Comparison of ENCODE assay signal across 1 cellular context in the genomic region with DNA sequence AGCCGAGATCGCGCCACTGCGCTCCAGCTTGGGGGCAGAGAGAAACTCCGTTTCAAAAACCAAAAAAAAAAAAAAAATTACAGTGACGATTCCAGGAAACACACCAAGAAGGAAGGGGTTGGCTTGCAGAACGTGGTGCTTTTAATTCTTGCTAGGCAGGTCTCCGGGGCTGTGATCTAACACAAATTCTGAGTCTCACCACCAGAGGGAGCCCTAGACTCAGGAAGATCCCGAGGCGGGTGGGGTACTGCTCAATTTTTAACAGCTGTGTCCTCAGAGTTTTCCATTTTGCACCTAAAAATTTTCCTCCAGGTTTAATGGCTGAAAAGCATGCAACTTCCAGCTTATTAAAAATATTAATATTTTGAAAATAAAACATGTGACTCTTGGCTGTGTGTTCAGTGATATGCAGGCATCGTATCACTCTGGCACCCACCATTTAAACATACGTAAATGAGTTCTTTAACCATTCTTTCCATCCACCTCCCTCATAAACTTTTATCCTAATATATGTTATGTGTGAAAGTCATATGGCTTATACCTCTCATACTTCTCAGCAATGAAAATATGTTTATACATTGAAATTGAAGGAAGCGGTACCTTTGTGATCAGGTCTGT.
A peak's percentile ranks its signal among the peaks of the same experiment; 100 is the strongest.
TF ChIP-seq lines count a peak whose summit lies in the region.

No MANE protein-coding gene starts in this region.

TF ChIP-seq in K562, 482 proteins besides CTCF, POLR2A, EP300 and RAD21 (continued from another document):
- TF ChIP-seq, protein P1, sequence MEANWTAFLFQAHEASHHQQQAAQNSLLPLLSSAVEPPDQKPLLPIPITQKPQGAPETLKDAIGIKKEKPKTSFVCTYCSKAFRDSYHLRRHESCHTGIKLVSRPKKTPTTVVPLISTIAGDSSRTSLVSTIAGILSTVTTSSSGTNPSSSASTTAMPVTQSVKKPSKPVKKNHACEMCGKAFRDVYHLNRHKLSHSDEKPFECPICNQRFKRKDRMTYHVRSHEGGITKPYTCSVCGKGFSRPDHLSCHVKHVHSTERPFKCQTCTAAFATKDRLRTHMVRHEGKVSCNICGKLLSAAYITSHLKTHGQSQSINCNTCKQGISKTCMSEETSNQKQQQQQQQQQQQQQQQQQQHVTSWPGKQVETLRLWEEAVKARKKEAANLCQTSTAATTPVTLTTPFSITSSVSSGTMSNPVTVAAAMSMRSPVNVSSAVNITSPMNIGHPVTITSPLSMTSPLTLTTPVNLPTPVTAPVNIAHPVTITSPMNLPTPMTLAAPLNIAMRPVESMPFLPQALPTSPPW (CRISPR knock-in tag; IDR thresholded peaks at IDR 0.05), result peak; percentile 48
- TF ChIP-seq, protein P2, sequence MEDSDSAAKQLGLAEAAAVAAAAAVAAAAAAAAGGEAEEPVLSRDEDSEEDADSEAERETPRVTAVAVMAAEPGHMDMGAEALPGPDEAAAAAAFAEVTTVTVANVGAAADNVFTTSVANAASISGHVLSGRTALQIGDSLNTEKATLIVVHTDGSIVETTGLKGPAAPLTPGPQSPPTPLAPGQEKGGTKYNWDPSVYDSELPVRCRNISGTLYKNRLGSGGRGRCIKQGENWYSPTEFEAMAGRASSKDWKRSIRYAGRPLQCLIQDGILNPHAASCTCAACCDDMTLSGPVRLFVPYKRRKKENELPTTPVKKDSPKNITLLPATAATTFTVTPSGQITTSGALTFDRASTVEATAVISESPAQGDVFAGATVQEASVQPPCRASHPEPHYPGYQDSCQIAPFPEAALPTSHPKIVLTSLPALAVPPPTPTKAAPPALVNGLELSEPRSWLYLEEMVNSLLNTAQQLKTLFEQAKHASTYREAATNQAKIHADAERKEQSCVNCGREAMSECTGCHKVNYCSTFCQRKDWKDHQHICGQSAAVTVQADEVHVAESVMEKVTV (CRISPR knock-in tag; IDR thresholded peaks at IDR 0.05), result peak; percentile 96
- TF ChIP-seq RB1 (IDR thresholded peaks at IDR 0.05; ENCODE audit: low read depth) (peak; percentile 31; the same call in 1 of the 2 replicates), JUN (IDR thresholded peaks at IDR 0.05; ENCODE audit: borderline replicate concordance, low read depth, low read length) (0 out of 2 replicates have a peak, but pooled peaks have one; percentile 35), JUN (CRISPR knock-in tag; IDR thresholded peaks at IDR 0.05; ENCODE audit: borderline replicate concordance) (no peak), NR2F6 (CRISPR knock-in tag; IDR thresholded peaks at IDR 0.05) (no peak), EWSR1 (IDR thresholded peaks at IDR 0.05; ENCODE audit: borderline replicate concordance, low read depth, partially characterized antibody) (no peak), ZNF384 (IDR thresholded peaks at IDR 0.05; ENCODE audit: low read depth, low read length) (peak; percentile 26; the same call in 1 of the 2 replicates), CXXC5 (CRISPR knock-in tag; IDR thresholded peaks at IDR 0.05) (peak; percentile 22; the same call in 1 of the 2 replicates), SRF (CRISPR knock-in tag; IDR thresholded peaks at IDR 0.05) (0 out of 4 replicates have a peak, but pooled peaks of 1 of the 2 experiments have one; percentile 30), NBN (IDR thresholded peaks at IDR 0.05; ENCODE audit: low read depth) (0 out of 2 replicates have a peak, but pooled peaks have one; percentile 4), ZNF551 (CRISPR knock-in tag; IDR thresholded peaks at IDR 0.05) (no peak), KLF16 (IDR thresholded peaks at IDR 0.05) (peak; percentile 29; the same call in 1 of the 2 replicates), ARID2 (IDR thresholded peaks at IDR 0.05) (peak; percentile 90), YY1 (IDR thresholded peaks at IDR 0.05; ENCODE audit: borderline replicate concordance in 1 of 3, control insufficient read depth in 1 of 3, extremely low read depth in 1 of 3, insufficient read depth in 3 of 3, insufficient read length in 1 of 3, insufficient replicate concordance in 2 of 3, low read depth in 1 of 3, low read length in 2 of 3) (peak in 1 of 3 experiments; percentile 41), ZBTB5 (IDR thresholded peaks at IDR 0.05) (no peak), MAZ (CRISPR knock-in tag; conservative IDR thresholded peaks at IDR 0.05 in 1 of 2, IDR thresholded peaks at IDR 0.05 in 1 of 2) (peak in 1 of 2 experiments; percentile 77; a peak in 2 of 4 replicates)
